Comparison of ENCODE assay signal across 31 cellular contexts in genomic region chr10:128361487-128361886, GRCh38.
A peak's percentile ranks its signal among the peaks of the same experiment; 100 is the strongest.
DNase-seq lines count a peak whose midpoint lies in the region; TF ChIP-seq lines count a peak whose summit lies in the region.
"Had no signal": no experiment of that assay in that cellular context is flagged by ENCODE, and none has a peak within 500 bp of the region (broad histone marks: within the 10 kb centered on the region; RNA-seq: fewer than 3 reads in every experiment).

No MANE protein-coding gene starts in this region.

- TF ChIP-seq POLR2A in esophagus muscularis mucosa (IDR thresholded peaks at IDR 0.05; ENCODE audit: low read depth) = no peak

- H3K4me3 Mint-ChIP-seq in activated CD4-positive, alpha-beta T cell treated with anti-CD3 and anti-CD28 coated beads, Interleukin-2, amount 10 ng/mL, durations not matched to agents 24 days and 14 days = no peak overlapping the region
- H3K4me3 Mint-ChIP-seq: B cell; CD14-positive monocyte; CD4-positive, alpha-beta memory T cell; CD4-positive, alpha-beta T cell; CD4-positive, CD25-positive, alpha-beta regulatory T cell; CD8-positive, alpha-beta memory T cell; CD8-positive, alpha-beta T cell had no signal

- no peak overlapping the region for H3K27ac Mint-ChIP-seq in activated CD4-positive, alpha-beta T cell treated with anti-CD3 and anti-CD28 coated beads, Interleukin-2, amount 10 ng/mL, durations not matched to agents 24 days and 14 days
- H3K27ac Mint-ChIP-seq: B cell; CD14-positive monocyte; CD4-positive, alpha-beta memory T cell; CD4-positive, alpha-beta T cell; CD4-positive, CD25-positive, alpha-beta regulatory T cell; CD8-positive, alpha-beta memory T cell; CD8-positive, alpha-beta T cell had no signal

- intact Hi-C loops in activated CD4-positive, alpha-beta T cell treated with anti-CD3 and anti-CD28 coated beads, Interleukin-2, amount 10 ng/mL, durations not matched to agents 24 days and 14 days (cut with micrococcal nuclease) = no loop called here
- intact Hi-C loops in esophagus muscularis mucosa (cut with DNase I) = no loop called here

- no peaks in the 10 kb centered on the region for H3K9me3 ChIP-seq in esophagus muscularis mucosa
- H3K9me3 ChIP-seq: A549; BE2C; BLaER1; BLaER1 treated with 17β-estradiol and CSF1 and Interleukin-3, amounts not matched to agents 10 nM and 100 nM; Caco-2 had no signal

- H3K4me3 ChIP-seq in esophagus muscularis mucosa = no peak overlapping the region
- H3K4me3 ChIP-seq: A549; BLaER1; BLaER1 treated with 17β-estradiol and CSF1 and Interleukin-3, amounts not matched to agents 10 nM and 100 nM had no signal

- no peaks in the 10 kb centered on the region for H3K27me3 Mint-ChIP-seq in activated CD4-positive, alpha-beta T cell treated with anti-CD3 and anti-CD28 coated beads, Interleukin-2, amount 10 ng/mL, durations not matched to agents 24 days and 14 days
- H3K27me3 Mint-ChIP-seq: B cell; CD4-positive, CD25-positive, alpha-beta regulatory T cell had no signal

- H3K4me1 Mint-ChIP-seq in activated CD4-positive, alpha-beta T cell treated with anti-CD3 and anti-CD28 coated beads, Interleukin-2, amount 10 ng/mL, durations not matched to agents 24 days and 14 days = no peaks in the 10 kb centered on the region
- H3K4me1 Mint-ChIP-seq: B cell; CD14-positive monocyte; CD4-positive, alpha-beta memory T cell; CD4-positive, CD25-positive, alpha-beta regulatory T cell; CD8-positive, alpha-beta memory T cell had no signal

- H3K27ac ChIP-seq in esophagus muscularis mucosa (replicated peaks in 1 of 4) = no peak overlapping the region
- H3K27ac ChIP-seq: 22Rv1; A549; BLaER1; BLaER1 treated with 17β-estradiol and CSF1 and Interleukin-3, amounts not matched to agents 10 nM and 100 nM; C4-2B had no signal

- no peaks in the 10 kb centered on the region for H3K36me3 Mint-ChIP-seq in activated CD4-positive, alpha-beta T cell treated with anti-CD3 and anti-CD28 coated beads, Interleukin-2, amount 10 ng/mL, durations not matched to agents 24 days and 14 days (ENCODE audit: low read depth)
- H3K36me3 Mint-ChIP-seq: CD14-positive monocyte; CD4-positive, alpha-beta memory T cell; CD4-positive, CD25-positive, alpha-beta regulatory T cell; CD8-positive, alpha-beta memory T cell; CD8-positive, alpha-beta T cell had no signal

- no peak for TF ChIP-seq CTCF in esophagus muscularis mucosa (IDR thresholded peaks at IDR 0.05)

- H3K27me3 ChIP-seq in esophagus muscularis mucosa = peaks cover 0 to 2% (median 0%) of the 10 kb centered on the region in 4 donors
- H3K27me3 ChIP-seq: BE2C; BLaER1; BLaER1 treated with 17β-estradiol and CSF1 and Interleukin-3, amounts not matched to agents 10 nM and 100 nM had no signal

- H3K9me3 Mint-ChIP-seq in activated CD4-positive, alpha-beta T cell treated with anti-CD3 and anti-CD28 coated beads, Interleukin-2, amount 10 ng/mL, durations not matched to agents 24 days and 14 days = no peaks in the 10 kb centered on the region
- H3K9me3 Mint-ChIP-seq: CD4-positive, alpha-beta T cell; CD8-positive, alpha-beta T cell had no signal

- TF ChIP-seq EP300 in esophagus muscularis mucosa (IDR thresholded peaks at IDR 0.05) = no peak

- no peaks in the 10 kb centered on the region for H3K36me3 ChIP-seq in esophagus muscularis mucosa
- H3K36me3 ChIP-seq: BE2C; BLaER1; BLaER1 treated with 17β-estradiol and CSF1 and Interleukin-3, amounts not matched to agents 10 nM and 100 nM had no signal

- 84% methylated on average over 7 of the region's 7 CpGs for WGBS in esophagus muscularis mucosa

- no peaks in the 10 kb centered on the region for H3K4me1 ChIP-seq in esophagus muscularis mucosa
- H3K4me1 ChIP-seq: A549; BE2C; BLaER1; BLaER1 treated with 17β-estradiol and CSF1 and Interleukin-3, amounts not matched to agents 10 nM and 100 nM; Caco-2 had no signal

- peak; percentile 26 for DNase-seq in activated CD4-positive, alpha-beta T cell treated with anti-CD3 and anti-CD28 coated beads, Interleukin-2, amount 10 ng/mL, durations not matched to agents 24 days and 14 days
- DNase-seq in activated CD4-positive, alpha-beta T cell treated with anti-CD3 and anti-CD28 coated beads, Interleukin-2, amount 50 U/mL, for 4 hours = no peak
- DNase-seq in esophagus muscularis mucosa (ENCODE audit: extremely low spot score) (peak; percentile 83), dermis blood vessel endothelial cell (no peak)
- DNase-seq: 8988T; ACHN; AML-193; BE2C; C1 segment of cervical spinal cord; Caco-2; Calu3; CD4-positive, alpha-beta memory T cell; CD4-positive, alpha-beta T cell; CD4-positive, CD25-positive, alpha-beta regulatory T cell; CD8-positive, alpha-beta memory T cell; CD8-positive, alpha-beta T cell; COR-L47; DMS 273 treated with DMSO at 0.1 percent for 48 hours; DMS153; DMS53; DMS79; DMS79 treated with DMSO at 0.1 percent for 48 hours; DND-41; EL had no signal

Comparison
In these comparisons a context has a peak if more than half of its experiments do, and no peak if none do; other contexts are left out.
1. DNase-seq: peak in activated CD4-positive, alpha-beta T cell treated with anti-CD3 and anti-CD28 coated beads, Interleukin-2, amount 10 ng/mL, durations not matched to agents 24 days and 14 days (single experiment) and esophagus muscularis mucosa (single experiment); none in activated CD4-positive, alpha-beta T cell treated with anti-CD3 and anti-CD28 coated beads, Interleukin-2, amount 50 U/mL, for 4 hours (0 of 2) and dermis blood vessel endothelial cell (single experiment).